Comparison of ENCODE assay signal across 19 cellular contexts in the genomic region with DNA sequence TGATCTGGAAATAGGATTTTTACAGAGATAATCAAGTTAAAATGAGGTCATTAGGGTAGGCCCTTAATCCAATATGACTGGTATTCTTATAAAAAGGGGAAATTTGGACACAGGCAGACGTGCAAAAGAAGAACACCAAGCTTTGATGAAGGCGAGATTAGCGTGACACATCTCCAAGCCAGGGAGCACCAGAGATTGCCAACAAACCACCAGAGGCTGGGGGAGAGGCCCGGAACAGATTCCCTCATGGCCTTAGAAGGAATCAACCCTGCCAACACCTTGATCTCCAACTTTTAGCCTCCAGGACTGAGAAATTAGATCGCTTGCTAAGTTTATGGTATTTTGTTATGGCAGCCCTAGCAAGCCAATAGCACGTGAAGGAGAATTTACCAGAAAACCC. TPM values are rescaled to one million over a fixed set of nuclear protein-coding genes. Genes with fewer than 3 reads are reported as not detected.
A peak's percentile ranks its signal among the peaks of the same experiment; 100 is the strongest.
DNase-seq lines count a peak whose midpoint lies in the region; TF ChIP-seq lines count a peak whose summit lies in the region.
"Had no signal": no experiment of that assay in that cellular context is flagged by ENCODE, and none has a peak within 500 bp of the region (broad histone marks: within the 10 kb centered on the region; RNA-seq: fewer than 3 reads in every experiment).

No MANE protein-coding gene starts in this region.

- DNase-seq in MM.1S (no peak), RPMI7951 (ENCODE audit: low read depth) (peak; percentile 75), amniotic epithelial cell (ENCODE audit: low read depth) (peak; percentile 56), neural progenitor cell (ENCODE audit: low spot score) (no peak), spleen (no peak), NCI-H1436 treated with DMSO at 0.1 percent for 48 hours (lab: John Stamatoyannopoulos, UW) (no peak), NCI-H748 (lab: John Stamatoyannopoulos, UW; ENCODE audit: unreplicated experiment) (no peak), pons (ENCODE audit: low spot score) (no peak)
- DNase-seq: AML-193, DMS79 treated with DMSO at 0.1 percent for 48 hours, Karpas-422, NCI-H187 treated with DMSO at 0.1 percent for 48 hours, NCI-H2227 treated with DMSO at 0.1 percent for 48 hours, NCI-H510A treated with DMSO at 0.1 percent for 48 hours, SHP77 treated with DMSO at 0.1 percent for 48 hours had no signal

- H3K27me3 Mint-ChIP-seq in neural progenitor cell (ENCODE audit: insufficient read depth, low read depth) = peaks cover 16% of the 10 kb centered on the region

- H3K79me2 ChIP-seq in MM.1S (ENCODE audit: low read length) (no peaks in the 10 kb centered on the region), neural progenitor cell (ENCODE audit: low read depth) (no peaks in the 10 kb centered on the region)

- no peaks in the 10 kb centered on the region for H4K20me1 ChIP-seq in MM.1S (ENCODE audit: insufficient read depth, low read length)
- no peaks in the 10 kb centered on the region for H4K20me1 ChIP-seq in neural progenitor cell (ENCODE audit: low read depth)

- H3K9me3 Mint-ChIP-seq in neural progenitor cell = no peaks in the 10 kb centered on the region
- H3K9me3 Mint-ChIP-seq: T-helper 1 cell treated with Interleukin-12 subunit alpha and Interleukin-12 subunit beta and Interleukin-4 antibody, amounts not matched to agents 30 μg/mL and 1 μg/mL, for 36 hours had no signal

- peaks cover 19% of the 10 kb centered on the region for H3K4me1 ChIP-seq in MM.1S (ENCODE audit: low read length)
- peaks cover 16% of the 10 kb centered on the region for H3K4me1 ChIP-seq in neural progenitor cell
- peaks cover 0 to 7% (median 0%) of the 10 kb centered on the region in 6 donors for H3K4me1 ChIP-seq in spleen

- no peak overlapping the region for H3K4me3 ChIP-seq in MM.1S (ENCODE audit: low read length)
- no peak overlapping the region for H3K4me3 ChIP-seq in neural progenitor cell
- no peak overlapping the region for H3K4me3 ChIP-seq in spleen

- no peaks in the 10 kb centered on the region for H3K9me2 ChIP-seq in MM.1S (replicated peaks; ENCODE audit: insufficient read depth, low read length)

- H3K4me1 Mint-ChIP-seq in neural progenitor cell = peaks cover 69% of the 10 kb centered on the region

- H3K9me3 ChIP-seq in MM.1S (replicated peaks; ENCODE audit: insufficient read depth, low read length) = no peaks in the 10 kb centered on the region
- H3K9me3 ChIP-seq in neural progenitor cell (ENCODE audit: low read depth) = no peaks in the 10 kb centered on the region
- H3K9me3 ChIP-seq in spleen = no peaks in the 10 kb centered on the region

- H3F3A ChIP-seq in MM.1S (ENCODE audit: insufficient read depth, low read length) (no peaks in the 10 kb centered on the region), neural progenitor cell (ENCODE audit: low read depth) (peaks cover 19% of the 10 kb centered on the region)

- no peak overlapping the region for H3K9ac ChIP-seq in MM.1S (ENCODE audit: low read length)
- H3K9ac ChIP-seq in neural progenitor cell = no peak overlapping the region

- peak overlapping the region; percentile 57; the same call in 1 of the 2 replicates for H2AFZ ChIP-seq in MM.1S (ENCODE audit: low read length)
- H2AFZ ChIP-seq in neural progenitor cell (replicated peaks) = no peak overlapping the region

- H3K36me3 ChIP-seq in MM.1S (replicated peaks; ENCODE audit: insufficient read depth, low read length) = no peaks in the 10 kb centered on the region
- H3K36me3 ChIP-seq in neural progenitor cell = no peaks in the 10 kb centered on the region
- H3K36me3 ChIP-seq in spleen = no peaks in the 10 kb centered on the region

- intact Hi-C loops in spleen (cut with DNase I; ENCODE audit: low total_unique reads) = no loop called here

- H3K4me2 ChIP-seq in MM.1S (ENCODE audit: low read depth, low read length) = peak overlapping the region; percentile 67
- no peak overlapping the region for H3K4me2 ChIP-seq in neural progenitor cell

- H3K27ac Mint-ChIP-seq in neural progenitor cell = no peak overlapping the region
- H3K27ac Mint-ChIP-seq: T-helper 1 cell treated with Interleukin-12 subunit alpha and Interleukin-12 subunit beta and Interleukin-4 antibody, amounts not matched to agents 30 μg/mL and 1 μg/mL, for 36 hours had no signal

- H3K4me3 Mint-ChIP-seq in neural progenitor cell = peak overlapping the region; percentile 4
- H3K4me3 Mint-ChIP-seq: T-helper 1 cell treated with Interleukin-12 subunit alpha and Interleukin-12 subunit beta and Interleukin-4 antibody, amounts not matched to agents 30 μg/mL and 1 μg/mL, for 36 hours had no signal

- 77 to 89% (median 84%) methylated on average over 6 of the region's 6 CpGs for WGBS in spleen, 5 donors

- TF ChIP-seq POLR2A in spleen (IDR thresholded peaks at IDR 0.05) = no peak

- H3K27ac ChIP-seq in MM.1S (ENCODE audit: low read length) = peak overlapping the region; percentile 61; the same call in 1 of the 2 replicates
- H3K27ac ChIP-seq in neural progenitor cell = no peak overlapping the region
- H3K27ac ChIP-seq in spleen = no peak overlapping the region
- H3K27ac ChIP-seq: HL-60 had no signal

- TF ChIP-seq CTCF in MM.1S (IDR thresholded peaks at IDR 0.05; ENCODE audit: low read length) = no peak
- no peak for TF ChIP-seq CTCF in neural progenitor cell (IDR thresholded peaks at IDR 0.05)
- no peak for TF ChIP-seq CTCF in spleen (IDR thresholded peaks at IDR 0.05 in 8 of 11, conservative IDR thresholded peaks at IDR 0.05 in 3 of 11)

- H3K36me3 Mint-ChIP-seq in neural progenitor cell = no peaks in the 10 kb centered on the region

- H3K27me3 ChIP-seq in MM.1S (replicated peaks; ENCODE audit: insufficient read depth, low read length) = no peaks in the 10 kb centered on the region
- H3K27me3 ChIP-seq in neural progenitor cell = no peaks in the 10 kb centered on the region
- H3K27me3 ChIP-seq in spleen (replicated peaks in 1 of 7) = no peaks in the 10 kb centered on the region

RNA-seq across cellular contexts. Expression of a gene that starts 10.8 kb away (rescaled TPM):
- total RNA-seq in RPMI7951 (2014; rRNA removed; shearing (Covaris generic)) = 0.10 TPM in 1 of 2 replicates, not detected in the other
- 4.2 and 13.1 TPM in 2 replicates for total RNA-seq in neural progenitor cell (ENCODE audit: low replicate concordance)
- total RNA-seq in spleen = 1 to 10 TPM in 5 of 7 donors, under 1 TPM in 2; 0.67 to 3.8 (median 1.1) TPM
- polyA plus RNA-seq in spleen = under 1 TPM; 0.07 to 0.38 (median 0.30) TPM

RNA-seq across cellular contexts. Expression of a gene that starts 23.9 kb away (rescaled TPM):
- total RNA-seq in RPMI7951 (2014; rRNA removed; shearing (Covaris generic)) = 0.60 and 1.1 TPM in 2 replicates
- total RNA-seq in neural progenitor cell (ENCODE audit: low replicate concordance) = 0.09 and 0.28 TPM in 2 replicates
- total RNA-seq in spleen = 1 to 10 TPM in 2 of 7 donors, under 1 TPM in 4, not detected in 1; 0.32 to 1.1 (median 0.73) TPM
- under 1 TPM in 2 of 3 donors, not detected in 1; 0.03 to 0.10 TPM for polyA plus RNA-seq in spleen
- total RNA-seq: HT1080, MCF 10A had no signal

RNA-seq across cellular contexts. Expression of a gene that starts 44.0 kb away (rescaled TPM):
- 19.1 and 21.4 TPM in 2 replicates for total RNA-seq in RPMI7951 (2014; rRNA removed; shearing (Covaris generic))
- total RNA-seq in neural progenitor cell (ENCODE audit: low replicate concordance) = 37.9 and 79.8 TPM in 2 replicates
- 10 to 100 TPM; 31.8 to 44.3 (median 34.8) TPM for total RNA-seq in spleen
- 10 to 100 TPM; 15.3 to 20.1 (median 19.0) TPM for polyA plus RNA-seq in spleen

Comparison
In these comparisons a context has a peak if more than half of its experiments do, and no peak if none do; other contexts are left out.
1. DNase-seq: peak in RPMI7951 (single experiment) and amniotic epithelial cell (single experiment); none in MM.1S (single experiment), neural progenitor cell (single experiment), spleen (single experiment), NCI-H1436 treated with DMSO at 0.1 percent for 48 hours (single experiment), NCI-H748 (single experiment) and pons (single experiment).